In the genomic region with DNA sequence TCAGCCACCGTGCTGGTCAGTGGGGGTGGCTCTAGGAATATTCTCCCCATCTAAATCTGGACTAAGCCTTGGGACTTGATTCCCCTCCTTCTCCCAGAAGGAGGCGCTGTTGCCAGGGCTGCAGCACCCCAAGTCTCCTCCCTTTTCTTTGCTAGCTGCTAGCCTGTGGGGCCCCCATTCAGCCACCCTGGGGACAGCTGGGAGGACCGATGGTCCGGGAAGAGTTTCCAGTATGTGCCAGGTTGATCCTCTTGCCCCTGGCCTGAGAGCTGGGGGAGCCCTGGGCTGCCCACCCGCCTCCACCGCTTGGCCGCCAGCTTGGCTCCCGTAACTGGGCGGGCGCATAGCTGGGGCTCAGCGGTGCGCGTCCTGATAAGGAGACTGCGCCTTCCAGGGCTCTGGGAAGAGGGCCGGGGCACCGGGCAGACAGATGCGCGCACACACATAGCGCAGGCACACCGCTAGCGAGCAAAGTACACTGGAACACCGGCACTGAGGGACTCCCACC, we compare ENCODE assay signal across 11 cellular contexts. TPM values are rescaled to one million over a fixed set of nuclear protein-coding genes. Genes with fewer than 3 reads are reported as not detected.
DNase-seq lines count a peak whose midpoint lies in the region; ATAC-seq and TF ChIP-seq lines count a peak whose summit lies in the region.
"Had no signal": no experiment of that assay in that cellular context is flagged by ENCODE, and none has a peak within 500 bp of the region (broad histone marks: within the 10 kb centered on the region; RNA-seq: fewer than 3 reads in every experiment).

No MANE protein-coding gene starts in this region.

- H3K36me3 ChIP-seq in lung (ENCODE audit: control insufficient read depth in 2 of 2, insufficient read depth in 2 of 2, low read length in 2 of 2) (peaks cover 0 to 4% of the 10 kb centered on the region in 2 donors), aorta (ENCODE audit: control insufficient read depth in 1 of 2, insufficient read depth in 2 of 2, low read length in 1 of 2) (no peaks in the 10 kb centered on the region)
- H3K36me3 ChIP-seq: neutrophil had no signal

- peak overlapping the region in 1 of 2 donors; percentile 88 for H3K27ac ChIP-seq in lung (ENCODE audit: low read depth in 1 of 2, low read length in 1 of 2)
- peak overlapping the region; percentile 47 to 55 for H3K27ac ChIP-seq in aorta (ENCODE audit: low read depth in 1 of 2, low read length in 2 of 2)
- H3K27ac ChIP-seq: neutrophil had no signal

- TF ChIP-seq CTCF in cardiac fibroblast (IDR thresholded peaks at IDR 0.05; ENCODE audit: low read depth, low read length) (peak; percentile 35), lung (IDR thresholded peaks at IDR 0.05; ENCODE audit: control extremely low read depth, extremely low read depth) (no peak)

- peak; percentile 21 for ATAC-seq in Right ventricle myocardium inferior
- no peak for ATAC-seq in lung (ENCODE audit: insufficient read depth, low FRiP score)
- no peak for ATAC-seq in aorta (ENCODE audit: low FRiP score)
- no peak for ATAC-seq in HG03159 (IDR thresholded peaks at IDR 0.05; ENCODE audit: unreplicated experiment)
- no peak for ATAC-seq in HG03025 (IDR thresholded peaks at IDR 0.05; ENCODE audit: low FRiP score, unreplicated experiment)
- ATAC-seq in HG03097 (IDR thresholded peaks at IDR 0.05; ENCODE audit: low FRiP score, unreplicated experiment), result no peak
- ATAC-seq: CD8-positive, alpha-beta T cell had no signal

- H3K27me3 ChIP-seq in lung (ENCODE audit: control insufficient read depth, insufficient read depth) (no peaks in the 10 kb centered on the region), aorta (ENCODE audit: control insufficient read depth in 1 of 2, insufficient read depth in 2 of 2, low read length in 1 of 2) (no peaks in the 10 kb centered on the region)

- DNase-seq in Right ventricle myocardium inferior (ENCODE audit: missing footprints) (peak; percentile 69), cardiac septum (ENCODE audit: low spot score) (no peak), cardiac fibroblast (ENCODE audit: low read depth in 2 of 2) (peak in 1 of 2 donors; percentile 78), lung (ENCODE audit: low spot score) (no peak), aorta (peak; percentile 72 to 83)
- DNase-seq: activated naive CD8-positive, alpha-beta T cell treated with anti-CD3 and anti-CD28 coated beads for 36 hours; CD8-positive, alpha-beta T cell had no signal

- intact Hi-C loops in Right ventricle myocardium inferior (cut with DNase I), result no loop called here
- intact Hi-C loops in cardiac septum (cut with DNase I), result no loop called here
- intact Hi-C loops in aorta (cut with DNase I), result loop anchor here in 1 of 2 donors (2.0 kb wide), 1 partner anchor 69 kb away; no protein-coding TSS in a partner anchor

- H3K4me1 ChIP-seq in lung (ENCODE audit: control insufficient read depth in 2 of 2, insufficient read depth in 2 of 2, low read length in 2 of 2), result peaks cover 0 to 21% of the 10 kb centered on the region in 2 donors
- no peaks in the 10 kb centered on the region for H3K4me1 ChIP-seq in aorta (ENCODE audit: control insufficient read depth in 1 of 2, insufficient read depth in 2 of 2, low read length in 2 of 2)

- H3K9me3 ChIP-seq in lung (ENCODE audit: control insufficient read depth in 2 of 2, insufficient read depth in 1 of 2, low read length in 1 of 2), result no peaks in the 10 kb centered on the region
- H3K9me3 ChIP-seq in aorta (ENCODE audit: control insufficient read depth, low read length), result no peaks in the 10 kb centered on the region
- H3K9me3 ChIP-seq: neutrophil had no signal

- WGBS in lung, 2 donors, result 62 to 65% methylated on average over 22 of the region's 22 CpGs
- WGBS in aorta, 2 donors, result 23 to 34% methylated on average over 22 of the region's 22 CpGs

- H3K4me3 ChIP-seq in cardiac fibroblast (replicated peaks in 1 of 2; ENCODE audit: low read depth in 2 of 2, low read length in 2 of 2) (peak overlapping the region in 1 of 2 donors; percentile 78), lung (peak overlapping the region; percentile 81), aorta (ENCODE audit: low read length in 2 of 2) (peak overlapping the region in 1 of 2 donors; percentile 25)

RNA-seq across cellular contexts. Expression of gene SMAD6, which starts 4.2 kb away (rescaled TPM):
- total RNA-seq in Right ventricle myocardium inferior, result 16.2 TPM
- total RNA-seq in cardiac septum, result 50.2 TPM
- 10 to 100 TPM; 62.3 to 67.9 TPM for total RNA-seq in lung
- 10 to 100 TPM; 24.2 to 56.0 TPM for polyA plus RNA-seq in lung
- total RNA-seq in aorta, result 10 to 100 TPM; 34.8 to 92.0 TPM
- polyA plus RNA-seq in aorta, result 10 to 100 TPM in 1 of 2 donors, 1 to 10 TPM in 1; 7.1 to 14.3 TPM

Comparison
In these comparisons a context has a peak if more than half of its experiments do, and no peak if none do; other contexts are left out.
1. DNase-seq: peak in Right ventricle myocardium inferior (single experiment) and aorta (2 of 2); none in cardiac septum (single experiment) and lung (single experiment).